Comparison of ENCODE assay signal across 9 cellular contexts in the genomic region with DNA sequence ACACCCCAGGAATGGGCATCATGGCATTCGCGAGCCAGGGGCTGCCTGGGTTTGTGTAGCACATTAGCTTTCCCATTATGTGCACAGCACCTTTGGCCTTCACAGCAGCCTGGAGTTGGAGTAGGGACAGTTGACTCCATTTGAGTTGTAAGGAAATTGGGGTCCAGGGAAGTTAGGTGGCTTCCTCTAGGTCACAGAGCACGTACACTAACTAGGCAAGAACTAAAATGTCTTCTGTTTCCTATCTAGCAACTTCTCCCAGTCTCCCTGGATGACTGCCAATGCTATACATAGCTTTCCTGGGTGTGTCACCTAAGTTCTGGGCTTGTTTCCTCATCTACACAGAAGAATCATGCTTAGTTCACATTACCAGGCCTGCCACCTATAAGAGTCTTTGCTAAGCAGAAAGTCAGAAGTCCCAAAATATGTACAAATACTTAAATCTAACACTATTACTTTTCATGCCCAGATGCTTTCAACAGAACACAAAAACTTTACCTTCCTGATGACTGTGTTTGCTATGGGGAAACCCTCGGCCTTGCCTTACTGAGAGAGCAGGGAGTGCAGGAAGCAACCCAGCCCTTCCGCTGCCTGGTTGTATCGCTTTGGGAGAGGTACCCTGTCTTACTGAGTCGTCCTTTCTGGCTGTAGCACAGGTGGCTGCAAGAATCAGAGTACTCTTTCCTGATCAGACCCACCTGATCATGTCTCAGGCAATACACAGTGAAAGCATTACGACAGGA. TPM values are rescaled to one million over a fixed set of nuclear protein-coding genes. Genes with fewer than 3 reads are reported as not detected.
DNase-seq lines count a peak whose midpoint lies in the region; ATAC-seq, FAIRE-seq and TF ChIP-seq lines count a peak whose summit lies in the region.
"Had no signal": no experiment of that assay in that cellular context is flagged by ENCODE, and none has a peak within 500 bp of the region (broad histone marks: within the 10 kb centered on the region; RNA-seq: fewer than 3 reads in every experiment).

No MANE protein-coding gene starts in this region.

- no peaks in the 10 kb centered on the region for H3K9me3 Mint-ChIP-seq in activated CD4-positive, alpha-beta T cell treated with anti-CD3 and anti-CD28 coated beads, Interleukin-2, amount 10 ng/mL, durations not matched to agents 24 days and 14 days

- intact Hi-C loops in activated CD4-positive, alpha-beta T cell treated with anti-CD3 and anti-CD28 coated beads, Interleukin-2, amount 10 ng/mL, durations not matched to agents 24 days and 14 days (cut with micrococcal nuclease): no loop called here
- intact Hi-C loops in adrenal gland (cut with DNase I): no loop called here

- DNase-seq in activated CD4-positive, alpha-beta T cell treated with anti-CD3 and anti-CD28 coated beads, Interleukin-2, amount 10 ng/mL, durations not matched to agents 24 days and 14 days: no peak
- no peak for DNase-seq in activated CD4-positive, alpha-beta T cell treated with anti-CD3 and anti-CD28 coated beads, Interleukin-2, amount 50 U/mL, for 4 hours
- peak in 3 of 7 donors; percentile 39 to 59 (median 49) for DNase-seq in adrenal gland
- DNase-seq in keratinocyte (ENCODE audit: low read depth, low spot score): peak; percentile 83
- DNase-seq in upper lobe of left lung: peak in 1 of 2 donors; percentile 77
- DNase-seq in activated CD4-positive, CD25-positive, alpha-beta regulatory T cell (lab: John Stamatoyannopoulos, UW): no peak
- no peak for DNase-seq in cerebellum (ENCODE audit: low spot score)

- H3K36me3 ChIP-seq in adrenal gland (replicated peaks in 1 of 2) (peaks cover 0 to 43% of the 10 kb centered on the region in 2 donors), keratinocyte (ENCODE audit: control insufficient read depth in 2 of 2, extremely low read depth in 1 of 2, insufficient read depth in 2 of 2, low read length in 2 of 2) (peaks cover 25 to 61% of the 10 kb centered on the region in 2 experiments), upper lobe of left lung (peaks cover 10 to 68% (median 36%) of the 10 kb centered on the region in 4 donors)

- H2AFZ ChIP-seq in keratinocyte (ENCODE audit: control insufficient read depth, low read length): peak overlapping the region; percentile 11

- peaks cover 62% of the 10 kb centered on the region for H3K36me3 Mint-ChIP-seq in activated CD4-positive, alpha-beta T cell treated with anti-CD3 and anti-CD28 coated beads, Interleukin-2, amount 10 ng/mL, durations not matched to agents 24 days and 14 days (ENCODE audit: low read depth)

- 73 to 82% (median 77%) methylated on average over 8 of the region's 8 CpGs for WGBS in adrenal gland, 4 donors
- WGBS in upper lobe of left lung, 2 donors: 62 to 66% methylated on average over 8 of the region's 8 CpGs

- H3K9me3 ChIP-seq in adrenal gland (replicated peaks in 1 of 3) (no peaks in the 10 kb centered on the region), keratinocyte (ENCODE audit: control insufficient read depth, low read depth, low read length) (no peaks in the 10 kb centered on the region), upper lobe of left lung (no peaks in the 10 kb centered on the region)

- dilution Hi-C loops in keratinocyte (cut with MboI; ENCODE audit: extremely low pct_ligation_motif_present, low sequenced_read_pairs): no loop called here

- H3K4me3 Mint-ChIP-seq in activated CD4-positive, alpha-beta T cell treated with anti-CD3 and anti-CD28 coated beads, Interleukin-2, amount 10 ng/mL, durations not matched to agents 24 days and 14 days: no peak overlapping the region

- peaks cover 78% of the 10 kb centered on the region for H3K79me2 ChIP-seq in keratinocyte (ENCODE audit: control insufficient read depth, insufficient read depth, low read length)

- TF ChIP-seq CTCF in adrenal gland (IDR thresholded peaks at IDR 0.05) (no peak), keratinocyte (optimal IDR thresholded peaks at IDR 0.05 in 1 of 3, IDR thresholded peaks at IDR 0.05 in 1 of 3, conservative IDR thresholded peaks at IDR 0.05 in 1 of 3; ENCODE audit: extremely low read depth in 1 of 3, insufficient read depth in 2 of 3, low read length in 3 of 3) (no peak), upper lobe of left lung (IDR thresholded peaks at IDR 0.05) (no peak)

- peak overlapping the region; percentile 59 for H3K27ac Mint-ChIP-seq in activated CD4-positive, alpha-beta T cell treated with anti-CD3 and anti-CD28 coated beads, Interleukin-2, amount 10 ng/mL, durations not matched to agents 24 days and 14 days

- H3K4me1 ChIP-seq in adrenal gland (replicated peaks in 1 of 2) (peaks cover 14 to 39% of the 10 kb centered on the region in 2 donors), keratinocyte (ENCODE audit: control insufficient read depth, extremely low read depth, insufficient read depth, low read length) (peaks cover 52% of the 10 kb centered on the region), upper lobe of left lung (peaks cover 41 to 63% (median 57%) of the 10 kb centered on the region in 4 donors)

- peak; percentile 94 for FAIRE-seq in keratinocyte (lab: Jason Lieb, UNC)
- FAIRE-seq: D721Med had no signal

- H3K9ac ChIP-seq in keratinocyte (ENCODE audit: control insufficient read depth, extremely low read depth, insufficient read depth, low read length): peak overlapping the region; percentile 43

- TF ChIP-seq EP300 in upper lobe of left lung (IDR thresholded peaks at IDR 0.05): no peak

- H3K4me3 ChIP-seq in adrenal gland: no peak overlapping the region
- H3K4me3 ChIP-seq in keratinocyte (ENCODE audit: control insufficient read depth in 2 of 3, extremely low read depth in 1 of 3, insufficient read depth in 2 of 3, low read depth in 1 of 3, low read length in 3 of 3): peak overlapping the region in 1 of 3 experiments; percentile 40
- H3K4me3 ChIP-seq in upper lobe of left lung: no peak overlapping the region

- H3K4me1 Mint-ChIP-seq in activated CD4-positive, alpha-beta T cell treated with anti-CD3 and anti-CD28 coated beads, Interleukin-2, amount 10 ng/mL, durations not matched to agents 24 days and 14 days: peaks cover 56% of the 10 kb centered on the region

- peaks cover 5% of the 10 kb centered on the region for H4K20me1 ChIP-seq in keratinocyte (ENCODE audit: control insufficient read depth, extremely low read depth, insufficient read depth, low read length)

- peak overlapping the region; percentile 71 for H3K4me2 ChIP-seq in keratinocyte (ENCODE audit: control insufficient read depth, extremely low read depth, insufficient read depth, low read depth, low read length)

- no peak for TF ChIP-seq POLR2A in adrenal gland (IDR thresholded peaks at IDR 0.05)
- no peak for TF ChIP-seq POLR2A in upper lobe of left lung (IDR thresholded peaks at IDR 0.05)

- peak; percentile 67 to 69 for ATAC-seq in upper lobe of left lung (ENCODE audit: low FRiP score in 2 of 2)
- no peak for ATAC-seq in GM19023 (IDR thresholded peaks at IDR 0.05; ENCODE audit: unreplicated experiment)

- H3K27me3 ChIP-seq in adrenal gland (no peaks in the 10 kb centered on the region), keratinocyte (ENCODE audit: control insufficient read depth, extremely low read depth, insufficient read depth, low read length) (no peaks in the 10 kb centered on the region), upper lobe of left lung (no peaks in the 10 kb centered on the region)

- peaks cover 4% of the 10 kb centered on the region for H3K9me1 ChIP-seq in keratinocyte (ENCODE audit: control insufficient read depth, extremely low read depth, insufficient read depth, low read length)

- no peaks in the 10 kb centered on the region for H3K27me3 Mint-ChIP-seq in activated CD4-positive, alpha-beta T cell treated with anti-CD3 and anti-CD28 coated beads, Interleukin-2, amount 10 ng/mL, durations not matched to agents 24 days and 14 days

- H3K27ac ChIP-seq in adrenal gland: peak overlapping the region in 3 of 5 donors; percentile 17 to 73 (median 61)
- peak overlapping the region; percentile 89 for H3K27ac ChIP-seq in keratinocyte (ENCODE audit: control insufficient read depth, insufficient read depth, low read length)
- H3K27ac ChIP-seq in upper lobe of left lung: peak overlapping the region; percentile 69 to 83 (median 77)

RNA-seq across cellular contexts. Expression of gene MACROH2A1, which starts 12.0 kb away (rescaled TPM):
- 282 and 289 TPM in 2 replicates for total RNA-seq in activated CD4-positive, alpha-beta T cell treated with anti-CD3 and anti-CD28 coated beads, Interleukin-2, amount 10 ng/mL, durations not matched to agents 24 days and 14 days
- total RNA-seq in adrenal gland (100 to 1,000 TPM in 7 of 8 donors, 10 to 100 TPM in 1; 92.4 to 241 (median 144) TPM), upper lobe of left lung (100 to 1,000 TPM; 232 to 690 (median 355) TPM), cerebellum (142 TPM)
- polyA plus RNA-seq in adrenal gland (100 to 1,000 TPM in 2 of 3 donors, 10 to 100 TPM in 1; 77.2 to 177 (median 101) TPM), keratinocyte (135 to 274 TPM (median 208 TPM) in 3 replicates)
- 95.7 TPM for polyA plus RNA-seq in keratinocyte (2011; ENCODE audit: low read depth)
- polyA plus RNA-seq in keratinocyte (2011; cell fraction: cytosol; rRNA removed): 160 and 183 TPM in 2 replicates
- 253 and 275 TPM in 2 replicates for polyA plus RNA-seq in keratinocyte (2011; cell fraction: nucleus; rRNA removed)
- 163 and 212 TPM in 2 replicates for polyA plus RNA-seq in keratinocyte (2012; ENCODE audit: low replicate concordance)
- polyA minus RNA-seq in keratinocyte: 108 to 228 TPM (median 154 TPM) in 3 replicates
- 102 TPM for polyA minus RNA-seq in keratinocyte (2011; cell fraction: cytosol; rRNA and poly(A)+ RNA removed)
- polyA minus RNA-seq in keratinocyte (2011; cell fraction: nucleus; rRNA and poly(A)+ RNA removed): 92.5 and 151 TPM in 2 replicates
